In the genomic region with DNA sequence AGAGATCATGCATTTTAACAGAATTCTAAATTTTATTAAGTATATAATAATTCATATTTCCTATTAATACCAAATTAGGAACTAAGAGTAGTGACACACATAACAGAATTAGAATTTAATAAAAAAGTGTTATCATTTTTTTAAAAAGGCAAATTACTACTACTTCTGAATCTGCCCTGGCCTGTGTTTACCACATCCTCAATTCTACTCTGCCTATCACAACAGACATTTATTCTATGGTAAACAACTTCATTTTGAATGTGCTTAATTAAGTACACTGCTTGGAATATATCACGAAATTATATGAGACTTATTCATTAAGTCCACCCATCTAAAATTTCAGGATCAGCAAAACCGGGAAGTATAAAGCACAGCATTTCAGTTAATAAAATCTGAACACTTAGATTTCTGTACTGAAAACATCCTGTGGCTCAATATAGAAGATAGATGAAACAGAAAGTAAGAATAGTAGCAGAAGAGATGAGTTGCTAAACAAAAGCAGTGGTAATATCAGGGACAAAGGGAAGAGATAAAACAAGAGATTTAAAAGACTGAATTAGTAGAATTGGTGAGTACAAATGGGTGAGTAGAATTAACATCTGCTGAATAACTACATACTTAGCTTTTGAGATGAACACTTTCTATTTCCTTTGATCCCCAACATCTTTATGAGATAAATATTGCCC, we compare ENCODE assay signal across 11 cellular contexts. TPM values are rescaled to one million over a fixed set of nuclear protein-coding genes. Genes with fewer than 3 reads are reported as not detected.
DNase-seq lines count a peak whose midpoint lies in the region; ATAC-seq and FAIRE-seq lines count a peak whose summit lies in the region.
"Had no signal": no experiment of that assay in that cellular context is flagged by ENCODE, and none has a peak within 500 bp of the region (broad histone marks: within the 10 kb centered on the region; RNA-seq: fewer than 3 reads in every experiment).

No MANE protein-coding gene starts in this region.

- H3K79me2 ChIP-seq in Karpas-422 (ENCODE audit: low read length) = peaks cover 66% of the 10 kb centered on the region

- H3K36me3 Mint-ChIP-seq in activated CD4-positive, alpha-beta memory T cell treated with anti-CD3 and anti-CD28 coated beads, Interleukin-2, amount 10 ng/mL, durations not matched to agents 7 days and 5 days (ENCODE audit: low read depth) = peaks cover 20% of the 10 kb centered on the region
- peaks cover 5% of the 10 kb centered on the region for H3K36me3 Mint-ChIP-seq in activated CD4-positive, alpha-beta memory T cell treated with anti-CD3 and anti-CD28 coated beads for 36 hours
- peaks cover 27% of the 10 kb centered on the region for H3K36me3 Mint-ChIP-seq in stimulated activated effector memory CD8-positive, alpha-beta T cell treated with anti-CD3 and anti-CD28 coated beads, Interleukin-12 subunit alpha, Interleukin-12 subunit beta, amount 100 ng/mL, for 72 hours

- 0 out of 2 replicates have a peak overlapping the region, but pooled peaks have one; percentile 8 for H2AFZ ChIP-seq in Karpas-422 (ENCODE audit: low read length)

- H3K9me3 ChIP-seq in Karpas-422 (ENCODE audit: low read length) = no peaks in the 10 kb centered on the region
- H3K9me3 ChIP-seq: adrenal gland, tibial nerve had no signal

- no peaks in the 10 kb centered on the region for H3K9me2 ChIP-seq in Karpas-422 (replicated peaks; ENCODE audit: insufficient read depth, low read length)

- CTCF ChIA-PET in activated CD4-positive, alpha-beta memory T cell treated with anti-CD3 and anti-CD28 coated beads, Interleukin-2, amount 10 ng/mL, durations not matched to agents 7 days and 5 days (lab: Charles Lee) = interaction anchor here (1.3 to 1.4 kb wide), 2 partner anchors 30 to 80 kb away, joined by 3 to 6 read pairs; no protein-coding TSS in a partner anchor
- CTCF ChIA-PET in activated CD4-positive, alpha-beta memory T cell treated with anti-CD3 and anti-CD28 coated beads for 36 hours (lab: Charles Lee) = interaction anchor here (0.7 to 1.1 kb wide), 2 partner anchors 20 to 104 kb away, joined by 3 read pairs; no protein-coding TSS in a partner anchor

- H3K4me3 ChIP-seq in Karpas-422 (ENCODE audit: low read length) = peak overlapping the region; percentile 4; the same call in 1 of the 2 replicates
- H3K4me3 ChIP-seq: adrenal gland, tibial nerve had no signal

- peak overlapping the region; percentile 58 for H3K4me2 ChIP-seq in Karpas-422 (ENCODE audit: low read depth, low read length, poor library complexity, severe bottlenecking)

- H3K27ac ChIP-seq in Karpas-422 (ENCODE audit: low read length) = peak overlapping the region; percentile 49
- H3K27ac ChIP-seq: adrenal gland, tibial nerve had no signal

- peaks cover 9% of the 10 kb centered on the region for H4K20me1 ChIP-seq in Karpas-422 (ENCODE audit: insufficient read depth, low read depth, low read length)

- H3K27ac Mint-ChIP-seq in activated CD4-positive, alpha-beta memory T cell treated with anti-CD3 and anti-CD28 coated beads, Interleukin-2, amount 10 ng/mL, durations not matched to agents 7 days and 5 days = peak overlapping the region; percentile 79
- no peak overlapping the region for H3K27ac Mint-ChIP-seq in activated CD4-positive, alpha-beta memory T cell treated with anti-CD3 and anti-CD28 coated beads for 36 hours
- peak overlapping the region; percentile 4 for H3K27ac Mint-ChIP-seq in stimulated activated effector memory CD8-positive, alpha-beta T cell treated with anti-CD3 and anti-CD28 coated beads, Interleukin-12 subunit alpha, Interleukin-12 subunit beta, amount 100 ng/mL, for 72 hours

- no peaks in the 10 kb centered on the region for H3K27me3 Mint-ChIP-seq in activated CD4-positive, alpha-beta memory T cell treated with anti-CD3 and anti-CD28 coated beads, Interleukin-2, amount 10 ng/mL, durations not matched to agents 7 days and 5 days
- no peaks in the 10 kb centered on the region for H3K27me3 Mint-ChIP-seq in activated CD4-positive, alpha-beta memory T cell treated with anti-CD3 and anti-CD28 coated beads for 36 hours

- H3K4me1 ChIP-seq in Karpas-422 (ENCODE audit: low read length) = peaks cover 33% of the 10 kb centered on the region

- H3K27me3 ChIP-seq in Karpas-422 (ENCODE audit: low read length) = no peaks in the 10 kb centered on the region
- H3K27me3 ChIP-seq: adrenal gland, tibial nerve had no signal

- H3K9me3 Mint-ChIP-seq in activated CD4-positive, alpha-beta memory T cell treated with anti-CD3 and anti-CD28 coated beads, Interleukin-2, amount 10 ng/mL, durations not matched to agents 7 days and 5 days = no peaks in the 10 kb centered on the region
- no peaks in the 10 kb centered on the region for H3K9me3 Mint-ChIP-seq in activated CD4-positive, alpha-beta memory T cell treated with anti-CD3 and anti-CD28 coated beads for 36 hours
- no peaks in the 10 kb centered on the region for H3K9me3 Mint-ChIP-seq in stimulated activated effector memory CD8-positive, alpha-beta T cell treated with anti-CD3 and anti-CD28 coated beads, Interleukin-12 subunit alpha, Interleukin-12 subunit beta, amount 100 ng/mL, for 72 hours

- intact Hi-C loops in activated CD4-positive, alpha-beta memory T cell treated with anti-CD3 and anti-CD28 coated beads for 36 hours (cut with micrococcal nuclease) = loop anchor here (5.0 to 10.0 kb wide), 3 partner anchors 78 to 1595 kb away; no protein-coding TSS in a partner anchor

- H3K4me1 Mint-ChIP-seq in activated CD4-positive, alpha-beta memory T cell treated with anti-CD3 and anti-CD28 coated beads, Interleukin-2, amount 10 ng/mL, durations not matched to agents 7 days and 5 days = peaks cover 38% of the 10 kb centered on the region
- peaks cover 21% of the 10 kb centered on the region for H3K4me1 Mint-ChIP-seq in activated CD4-positive, alpha-beta memory T cell treated with anti-CD3 and anti-CD28 coated beads for 36 hours (ENCODE audit: low read depth)
- H3K4me1 Mint-ChIP-seq in stimulated activated effector memory CD8-positive, alpha-beta T cell treated with anti-CD3 and anti-CD28 coated beads, Interleukin-12 subunit alpha, Interleukin-12 subunit beta, amount 100 ng/mL, for 72 hours = peaks cover 19% of the 10 kb centered on the region

- peak overlapping the region; percentile 38 for H3K4me3 Mint-ChIP-seq in activated CD4-positive, alpha-beta memory T cell treated with anti-CD3 and anti-CD28 coated beads, Interleukin-2, amount 10 ng/mL, durations not matched to agents 7 days and 5 days
- no peak overlapping the region for H3K4me3 Mint-ChIP-seq in activated CD4-positive, alpha-beta memory T cell treated with anti-CD3 and anti-CD28 coated beads for 36 hours
- H3K4me3 Mint-ChIP-seq in stimulated activated effector memory CD8-positive, alpha-beta T cell treated with anti-CD3 and anti-CD28 coated beads, Interleukin-12 subunit alpha, Interleukin-12 subunit beta, amount 100 ng/mL, for 72 hours = peak overlapping the region; percentile 0

- POLR2A ChIA-PET in activated CD4-positive, alpha-beta memory T cell treated with anti-CD3 and anti-CD28 coated beads, Interleukin-2, amount 10 ng/mL, durations not matched to agents 7 days and 5 days (lab: Charles Lee) = no interaction called here
- POLR2A ChIA-PET in activated CD4-positive, alpha-beta memory T cell treated with anti-CD3 and anti-CD28 coated beads for 36 hours (lab: Charles Lee) = no interaction called here

- H3K9ac ChIP-seq in Karpas-422 (ENCODE audit: low read length) = peak overlapping the region; percentile 32; the same call in 1 of the 2 replicates

- no peak for DNase-seq in activated CD4-positive, alpha-beta memory T cell treated with anti-CD3 and anti-CD28 coated beads, Interleukin-2, amount 10 ng/mL, durations not matched to agents 7 days and 5 days
- no peak for DNase-seq in activated CD4-positive, alpha-beta memory T cell treated with anti-CD3 and anti-CD28 coated beads for 36 hours
- DNase-seq in Karpas-422 (no peak), HTR-8/SVneo (ENCODE audit: insufficient read length, low spot score) (no peak), SHP77 (lab: John Stamatoyannopoulos, UW) (no peak), NCI-H446 treated with DMSO at 0.1 percent for 48 hours (lab: John Stamatoyannopoulos, UW) (no peak)
- no peak for DNase-seq in stimulated activated effector memory CD8-positive, alpha-beta T cell treated with anti-CD3 and anti-CD28 coated beads, Interleukin-12 subunit alpha, Interleukin-12 subunit beta, amount 100 ng/mL, for 72 hours (ENCODE audit: low spot score in 2 of 2)
- DNase-seq: adrenal gland, NCI-H1105 treated with DMSO at 0.1 percent for 48 hours had no signal

- ATAC-seq in HG02588 (IDR thresholded peaks at IDR 0.05; ENCODE audit: unreplicated experiment) = peak; percentile 12
- ATAC-seq in stimulated activated effector memory CD8-positive, alpha-beta T cell treated with anti-CD3 and anti-CD28 coated beads, Interleukin-12 subunit alpha, Interleukin-12 subunit beta, amount 100 ng/mL, for 72 hours = no peak

- peaks cover 11% of the 10 kb centered on the region; the same call in 1 of the 2 replicates for H3K36me3 ChIP-seq in Karpas-422 (ENCODE audit: insufficient read depth, low read length)
- H3K36me3 ChIP-seq: adrenal gland, tibial nerve had no signal

- no peak for FAIRE-seq in HTR-8/SVneo (lab: Jason Lieb, UNC)

RNA-seq across cellular contexts. Expression of gene SMC6, which starts 3.7 kb away (rescaled TPM):
- total RNA-seq in activated CD4-positive, alpha-beta memory T cell treated with anti-CD3 and anti-CD28 coated beads, Interleukin-2, amount 10 ng/mL, durations not matched to agents 7 days and 5 days = 10 to 100 TPM; 36.0 to 36.5 TPM
- 10 to 100 TPM; 21.4 to 22.7 TPM for total RNA-seq in activated CD4-positive, alpha-beta memory T cell treated with anti-CD3 and anti-CD28 coated beads for 36 hours
- total RNA-seq in Karpas-422 (2014; rRNA removed; shearing (Covaris generic); ENCODE audit: low replicate concordance) = 28.1 and 44.2 TPM in 2 replicates

RNA-seq across cellular contexts. Expression of gene GEN1, which starts 4.0 kb away (rescaled TPM):
- total RNA-seq in activated CD4-positive, alpha-beta memory T cell treated with anti-CD3 and anti-CD28 coated beads, Interleukin-2, amount 10 ng/mL, durations not matched to agents 7 days and 5 days = 10 to 100 TPM; 32.2 to 38.6 TPM
- 10 to 100 TPM; 24.0 to 30.9 TPM for total RNA-seq in activated CD4-positive, alpha-beta memory T cell treated with anti-CD3 and anti-CD28 coated beads for 36 hours
- total RNA-seq in Karpas-422 (2014; rRNA removed; shearing (Covaris generic); ENCODE audit: low replicate concordance) = 125 and 251 TPM in 2 replicates
